In the genomic region with DNA sequence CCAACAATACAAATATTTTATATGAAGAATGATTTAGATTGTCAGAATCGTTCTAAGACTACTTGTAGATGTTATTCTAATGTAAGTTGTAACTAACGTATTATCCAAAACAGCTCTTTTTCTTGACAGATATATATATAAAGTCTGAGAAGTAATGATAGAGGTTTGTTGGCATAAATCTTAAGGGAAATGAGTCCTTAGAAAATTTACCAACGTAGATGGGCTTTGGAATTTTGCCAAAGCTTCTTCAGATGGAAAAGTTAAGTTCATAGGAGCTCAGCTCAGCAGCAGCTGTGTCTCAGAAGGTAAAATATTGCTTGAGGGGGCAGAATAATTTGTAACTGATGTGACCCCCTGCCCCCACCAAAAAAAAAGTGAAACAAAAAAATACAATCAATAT, we compare ENCODE assay signal across 12 cellular contexts.
DNase-seq lines count a peak whose midpoint lies in the region; ATAC-seq lines count a peak whose summit lies in the region.
"Had no signal": no experiment of that assay in that cellular context is flagged by ENCODE, and none has a peak within 500 bp of the region (broad histone marks: within the 10 kb centered on the region; RNA-seq: fewer than 3 reads in every experiment).

No MANE protein-coding gene starts in this region.

- ATAC-seq in T-helper 17 cell (no peak), GM21515 (IDR thresholded peaks at IDR 0.05; ENCODE audit: unreplicated experiment) (no peak), HG02970 (IDR thresholded peaks at IDR 0.05; ENCODE audit: low FRiP score, unreplicated experiment) (no peak)
- ATAC-seq: T-cell had no signal

- DNase-seq in EL, result peak; percentile 20
- DNase-seq in T-helper 17 cell, result no peak
- DNase-seq in fibroblast of peridontal ligament (ENCODE audit: extremely low read depth), result peak; percentile 73
- no peak for DNase-seq in skeletal muscle cell (ENCODE audit: low read depth)
- DNase-seq in stimulated activated CD8-positive, alpha-beta memory T cell treated with anti-CD3 and anti-CD28 coated beads, Interleukin-4, amount 100 ng/mL, for 48 hours, result no peak
- no peak for DNase-seq in AG20443 (ENCODE audit: low spot score)
- DNase-seq: DMS53; NCI-H226; stimulated activated CD4-positive, alpha-beta T cell treated with anti-CD3 and anti-CD28 coated beads, Interleukin-2, amount 100 ng/mL, for 24 hours; T-cell had no signal

- peak overlapping the region; percentile 91 for H3K27ac Mint-ChIP-seq in T-helper 17 cell

- H3K36me3 Mint-ChIP-seq in T-helper 17 cell (ENCODE audit: low read depth), result no peaks in the 10 kb centered on the region

- H3K9me3 ChIP-seq in T-helper 17 cell (ENCODE audit: control insufficient read depth, low read length, poor library complexity, severe bottlenecking), result no peaks in the 10 kb centered on the region

- H3K4me1 Mint-ChIP-seq in T-helper 17 cell, result peaks cover 7% of the 10 kb centered on the region

- H3K27me3 Mint-ChIP-seq in T-helper 17 cell, result no peaks in the 10 kb centered on the region
- H3K27me3 Mint-ChIP-seq: T-cell had no signal

- peak overlapping the region; percentile 37 for H3K4me3 ChIP-seq in skeletal muscle cell (ENCODE audit: low read depth, low read length)

- H3K4me3 Mint-ChIP-seq in T-helper 17 cell, result no peak overlapping the region

Comparison
In these comparisons a context has a peak if more than half of its experiments do, and no peak if none do; other contexts are left out.
1. DNase-seq: peak in EL (single experiment) and fibroblast of peridontal ligament (single experiment); none in T-helper 17 cell (0 of 3), skeletal muscle cell (single experiment), stimulated activated CD8-positive, alpha-beta memory T cell treated with anti-CD3 and anti-CD28 coated beads, Interleukin-4, amount 100 ng/mL, for 48 hours (single experiment) and AG20443 (single experiment).